8 cellular contexts compared by ENCODE assay signal in the genomic region with DNA sequence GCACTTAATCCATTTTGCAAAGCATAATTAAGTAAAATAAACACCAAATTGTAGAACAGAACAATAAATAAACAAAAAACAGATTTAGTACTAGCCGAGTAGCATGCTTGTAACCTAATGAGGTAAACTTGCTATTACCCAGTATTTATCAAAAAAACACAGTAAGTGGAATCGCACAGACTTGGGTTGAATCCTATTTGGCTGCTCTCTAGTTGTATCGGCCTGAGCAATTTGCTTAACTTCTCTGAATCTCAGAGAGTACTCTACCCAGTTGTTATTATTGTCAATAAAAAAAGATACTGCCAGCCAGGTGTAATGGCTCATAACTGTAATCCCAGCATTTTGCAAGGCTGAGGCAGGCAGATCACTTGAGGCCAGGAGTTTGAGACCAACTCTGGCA.
"Had no signal": no experiment of that assay in that cellular context is flagged by ENCODE, and none has a peak within 500 bp of the region (broad histone marks: within the 10 kb centered on the region; RNA-seq: fewer than 3 reads in every experiment).

No MANE protein-coding gene starts in this region.

- H3K4me1 ChIP-seq: SJSA1 had no signal

- DNase-seq: activated naive CD4-positive, alpha-beta T cell treated with Interleukin-2 at 50 U/mL for 16 hours; lower lobe of right lung; stimulated activated naive CD8-positive, alpha-beta T cell treated with anti-CD3 and anti-CD28 coated beads, Interleukin-15, Interleukin-2, amounts not matched to agents 100 U/mL and 50 U/mL, for 24 hours; T-helper 2 cell had no signal

- H3K27ac ChIP-seq: lower lobe of right lung, pancreas, SJSA1, suprapubic skin had no signal

- H3K9me3 ChIP-seq: lower lobe of right lung, pancreas, SJSA1, suprapubic skin had no signal

- H3K4me3 ChIP-seq: lower lobe of right lung, pancreas, SJSA1, suprapubic skin had no signal

- ATAC-seq: esophagus mucosa; stimulated activated naive CD8-positive, alpha-beta T cell treated with anti-CD3 and anti-CD28 coated beads, Interleukin-15, Interleukin-2, amounts not matched to agents 100 U/mL and 50 U/mL, for 24 hours had no signal

- H3K36me3 ChIP-seq: lower lobe of right lung, pancreas, SJSA1, suprapubic skin had no signal

- H3K27me3 ChIP-seq: pancreas, SJSA1, suprapubic skin had no signal
